8 cellular contexts compared by ENCODE assay signal in the genomic region with DNA sequence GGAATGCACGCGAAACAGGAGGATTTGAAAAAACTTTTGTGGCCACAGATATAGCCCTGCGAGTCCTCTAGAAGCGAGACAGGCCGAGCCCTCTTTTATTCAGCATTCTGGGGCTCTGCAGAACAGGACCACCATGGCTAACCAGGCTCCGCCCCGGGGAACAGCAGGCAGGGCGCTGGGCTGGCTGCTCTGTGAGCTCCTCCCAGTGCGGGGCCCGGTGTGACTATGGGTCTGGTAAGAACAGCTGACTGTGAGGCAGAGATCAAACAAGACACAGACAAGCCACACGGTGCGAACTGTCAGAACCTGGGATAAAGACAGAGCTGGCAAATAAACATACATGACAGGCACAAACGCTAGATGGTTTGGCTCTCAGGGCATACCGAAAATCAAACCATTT. TPM values are rescaled to one million over a fixed set of nuclear protein-coding genes. Genes with fewer than 3 reads are reported as not detected.
DNase-seq lines count a peak whose midpoint lies in the region; ATAC-seq, FAIRE-seq and TF ChIP-seq lines count a peak whose summit lies in the region.

No MANE protein-coding gene starts in this region.

- peak; percentile 32 for DNase-seq in ACHN
- DNase-seq in PC-3 = peak; percentile 64
- peak; percentile 62 to 67 for DNase-seq in fibroblast of lung (ENCODE audit: low read depth in 2 of 2)
- DNase-seq in dedifferentiated amniotic fluid mesenchymal stem cell (ENCODE audit: extremely low spot score) = no peak
- DNase-seq in erythroblast (lab: John Stamatoyannopoulos, UW) = no peak
- no peak for DNase-seq in GM12891 (ENCODE audit: insufficient read length, low spot score)

- no peak for TF ChIP-seq RAD21 in neural cell (conservative IDR thresholded peaks at IDR 0.05)

- H3K79me2 ChIP-seq in PC-3 (ENCODE audit: low read length) = peaks cover 82% of the 10 kb centered on the region
- H3K79me2 ChIP-seq in fibroblast of lung (ENCODE audit: control insufficient read depth, insufficient read depth, low read length) = peaks cover 51% of the 10 kb centered on the region
- peaks cover 73% of the 10 kb centered on the region for H3K79me2 ChIP-seq in neural cell (replicated peaks; ENCODE audit: insufficient read depth, low read length)

- CTCF ChIA-PET in PC-3 (lab: Charles Lee) = interaction anchor here (0.6 kb wide), 2 partner anchors 8 to 1094 kb away, joined by 3 read pairs; no protein-coding TSS in a partner anchor

- H4K20me1 ChIP-seq in PC-3 (ENCODE audit: low read length) (no peaks in the 10 kb centered on the region), fibroblast of lung (ENCODE audit: control insufficient read depth, extremely low read depth, insufficient read depth, low read length) (peaks cover 1% of the 10 kb centered on the region), neural cell (ENCODE audit: insufficient read depth) (no peaks in the 10 kb centered on the region)

- peak overlapping the region; percentile 71 for H3K9ac ChIP-seq in PC-3 (ENCODE audit: low read length)
- no peak overlapping the region for H3K9ac ChIP-seq in fibroblast of lung (ENCODE audit: insufficient read depth, low read length)
- H3K9ac ChIP-seq in neural cell (ENCODE audit: low read length) = peak overlapping the region; percentile 10

- POLR2A ChIA-PET in PC-3 (lab: Charles Lee; ENCODE audit: unreplicated experiment) = interaction anchor here (1.0 kb wide), 1 partner anchor 21 kb away, joined by 6 read pairs; no protein-coding TSS in a partner anchor

- no TSS peak for BruUV-seq in PC-3 (replicated peaks; lab: Mats Ljungman, UMichigan)

- ATAC-seq in PC-3 (peak; percentile 53), HG02798 (IDR thresholded peaks at IDR 0.05; ENCODE audit: poor library complexity, unreplicated experiment) (no peak)

- H3K4me2 ChIP-seq in PC-3 (ENCODE audit: low read length) = peak overlapping the region; percentile 79
- peak overlapping the region; percentile 9 for H3K4me2 ChIP-seq in fibroblast of lung (ENCODE audit: extremely low read depth, insufficient read depth, low read length)
- no peak overlapping the region for H3K4me2 ChIP-seq in neural cell (ENCODE audit: low read length)

- H3K9me3 ChIP-seq in PC-3 (ENCODE audit: low read length) = no peaks in the 10 kb centered on the region
- H3K9me3 ChIP-seq in fibroblast of lung (ENCODE audit: control insufficient read depth, insufficient read depth, low read depth, low read length) = no peaks in the 10 kb centered on the region
- no peaks in the 10 kb centered on the region for H3K9me3 ChIP-seq in neural cell (ENCODE audit: low read length)

- no peak overlapping the region for H2AFZ ChIP-seq in PC-3 (ENCODE audit: low read length)
- no peak overlapping the region for H2AFZ ChIP-seq in fibroblast of lung (ENCODE audit: low read length)
- no peak overlapping the region for H2AFZ ChIP-seq in neural cell (ENCODE audit: low read depth, low read length)

- peaks cover 24% of the 10 kb centered on the region for H3F3A ChIP-seq in PC-3 (ENCODE audit: low read length, unreplicated experiment)
- H3F3A ChIP-seq in neural cell (ENCODE audit: insufficient read depth, low read length, poor library complexity, severe bottlenecking) = no peaks in the 10 kb centered on the region

- H3K4me1 ChIP-seq in PC-3 (ENCODE audit: insufficient read depth, low read length) (peaks cover 68% of the 10 kb centered on the region), fibroblast of lung (ENCODE audit: control insufficient read depth, extremely low read depth, insufficient read depth, low read length) (peaks cover 39% of the 10 kb centered on the region)

- TF ChIP-seq CTCF in PC-3 (conservative IDR thresholded peaks at IDR 0.05; ENCODE audit: low read depth, low read length) = no peak
- no peak for TF ChIP-seq CTCF in fibroblast of lung (conservative IDR thresholded peaks at IDR 0.05 in 1 of 2, IDR thresholded peaks at IDR 0.05 in 1 of 2; ENCODE audit: low read depth in 1 of 2, low read length in 2 of 2)
- TF ChIP-seq CTCF in neural cell (IDR thresholded peaks at IDR 0.05; ENCODE audit: poor library complexity, severe bottlenecking) = no peak

- peak overlapping the region; percentile 97 for H3K27ac ChIP-seq in PC-3 (ENCODE audit: low read length)
- peak overlapping the region; percentile 95 for H3K27ac ChIP-seq in fibroblast of lung (ENCODE audit: insufficient read depth, low read length)
- H3K27ac ChIP-seq in neural cell (ENCODE audit: low read length) = peak overlapping the region; percentile 16

- TF ChIP-seq EP300 in neural cell (conservative IDR thresholded peaks at IDR 0.05; ENCODE audit: poor library complexity, severe bottlenecking) = no peak

- FAIRE-seq in GM12891 (lab: Jason Lieb, UNC) = no peak

- in situ Hi-C loops in ACHN (cut with HindIII; ENCODE audit: low pct_ligation_motif_present, low pct_unique_long_range_greater_than_20kb, low sequenced_read_pairs) = loop anchor here (25.0 kb wide), 1 partner anchor 142 kb away; no protein-coding TSS in a partner anchor

- H3K27me3 ChIP-seq in PC-3 (ENCODE audit: low read length) (no peaks in the 10 kb centered on the region), fibroblast of lung (ENCODE audit: control insufficient read depth, insufficient read depth, low read length) (no peaks in the 10 kb centered on the region), neural cell (ENCODE audit: insufficient read depth, low read depth, low read length) (no peaks in the 10 kb centered on the region)

- H3K36me3 ChIP-seq in PC-3 (ENCODE audit: low read depth, low read length) (no peaks in the 10 kb centered on the region), fibroblast of lung (ENCODE audit: control insufficient read depth, insufficient read depth, low read length) (no peaks in the 10 kb centered on the region), neural cell (ENCODE audit: insufficient read depth, low read length) (no peaks in the 10 kb centered on the region)

- H3K9me2 ChIP-seq in PC-3 (replicated peaks; ENCODE audit: low read length) (no peaks in the 10 kb centered on the region), neural cell (ENCODE audit: insufficient read depth, low read length) (no peaks in the 10 kb centered on the region)

- H3K4me3 ChIP-seq in PC-3 (ENCODE audit: low read length) (peak overlapping the region; percentile 48), fibroblast of lung (replicated peaks in 1 of 4; ENCODE audit: control extremely low read depth in 1 of 4, insufficient read depth in 1 of 4, low read depth in 3 of 4, low read length in 4 of 4) (no peak overlapping the region), neural cell (ENCODE audit: low read length) (peak overlapping the region; percentile 30)

- intact Hi-C loops in PC-3 (cut with micrococcal nuclease) = no loop called here

- TF ChIP-seq POLR2A in erythroblast (IDR thresholded peaks at IDR 0.05; ENCODE audit: low read length) (no peak), GM12891 (IDR thresholded peaks at IDR 0.05; ENCODE audit: low read depth, low read length) (no peak)

TF ChIP-seq in neural cell, 6 proteins besides CTCF, POLR2A, EP300 and RAD21 (continues in another document):
- TF ChIP-seq EZH2 (IDR thresholded peaks at IDR 0.05; ENCODE audit: borderline replicate concordance, insufficient read depth, low read length, poor library complexity, severe bottlenecking) = no peak
- TF ChIP-seq TAF1 (IDR thresholded peaks at IDR 0.05; ENCODE audit: low read depth) = no peak
- no peak for TF ChIP-seq POLR2AphosphoS5 (IDR thresholded peaks at IDR 0.05)

TF ChIP-seq in GM12891, 5 proteins besides CTCF, POLR2A, EP300 and RAD21:
- TF ChIP-seq POLR2AphosphoS5 (IDR thresholded peaks at IDR 0.05; ENCODE audit: low read depth, low read length) (no peak), TAF1 (IDR thresholded peaks at IDR 0.05; ENCODE audit: low read depth, low read length) (no peak), PAX5 (IDR thresholded peaks at IDR 0.05; ENCODE audit: insufficient read depth, low read length, severe bottlenecking) (no peak), POU2F2 (IDR thresholded peaks at IDR 0.05; ENCODE audit: low read depth, low read length) (no peak)

RNA-seq across cellular contexts. Expression of gene PXDN, which starts 15.5 kb away (rescaled TPM):
- total RNA-seq in PC-3 (2014; rRNA removed) (125 and 155 TPM in 2 replicates), fibroblast of lung (111 and 153 TPM in 2 replicates)
- polyA plus RNA-seq in fibroblast of lung (160 and 298 TPM in 2 replicates), neural cell (181 and 200 TPM in 2 replicates)
- polyA plus RNA-seq in fibroblast of lung (2012) = 135 and 343 TPM in 2 replicates
- polyA minus RNA-seq in fibroblast of lung (ENCODE audit: low replicate concordance) (231 and 511 TPM in 2 replicates), neural cell (138 and 160 TPM in 2 replicates)
- 8.3 TPM for polyA plus RNA-seq in GM12891 (2012; ENCODE audit: low read depth, missing spikeins)

Comparison
In these comparisons a context has a peak if more than half of its experiments do, and no peak if none do; other contexts are left out.
1. DNase-seq: peak in ACHN (single experiment), PC-3 (single experiment) and fibroblast of lung (2 of 2); none in dedifferentiated amniotic fluid mesenchymal stem cell (single experiment), erythroblast (0 of 2) and GM12891 (single experiment).
2. H3K27ac ChIP-seq: peak in every context shown above with its lines; median percentile 97 in PC-3; 95 in fibroblast of lung; 16 in neural cell.
3. H3K4me3 ChIP-seq: peak in PC-3 (single experiment) and neural cell (single experiment); none in fibroblast of lung (0 of 4).